10 cellular contexts compared by ENCODE assay signal in genomic region chr18:79953921-79954651, GRCh38. TPM values are rescaled to one million over a fixed set of nuclear protein-coding genes. Genes with fewer than 3 reads are reported as not detected.
DNase-seq lines count a peak whose midpoint lies in the region; ATAC-seq, FAIRE-seq and TF ChIP-seq lines count a peak whose summit lies in the region.
"Had no signal": no experiment of that assay in that cellular context is flagged by ENCODE, and none has a peak within 500 bp of the region (broad histone marks: within the 10 kb centered on the region; RNA-seq: fewer than 3 reads in every experiment).

No MANE protein-coding gene starts in this region.

- H2BK20ac ChIP-seq in H1 (ENCODE audit: low read length), result no peak overlapping the region

- no peak overlapping the region for H3K27ac Mint-ChIP-seq in activated CD4-positive, alpha-beta T cell treated with anti-CD3 and anti-CD28 coated beads, Interleukin-2, amount 10 ng/mL, durations not matched to agents 24 days and 14 days

- no peak overlapping the region for H3K18ac ChIP-seq in H1 (ENCODE audit: extremely low read depth, low read length)

- CTCF ChIA-PET in H1 (lab: Charles Lee; ENCODE audit: partially characterized antibody), result interaction anchor here (1.0 to 3.4 kb wide), 5 partner anchors 8 to 33 kb away, joined by 3 to 17 read pairs (median 9); no protein-coding TSS in a partner anchor

- peaks cover 10 to 47% (median 40%) of the 10 kb centered on the region in 4 experiments for H3K27me3 ChIP-seq in H1 (replicated peaks in 1 of 4; ENCODE audit: control insufficient read depth in 3 of 4, extremely low read depth in 1 of 4, insufficient read depth in 3 of 4, low read length in 3 of 4)
- H3K27me3 ChIP-seq in pancreas, result no peaks in the 10 kb centered on the region

- no peak overlapping the region for H3K4me3 Mint-ChIP-seq in activated CD4-positive, alpha-beta T cell treated with anti-CD3 and anti-CD28 coated beads, Interleukin-2, amount 10 ng/mL, durations not matched to agents 24 days and 14 days

- WGBS in H1 (ENCODE audit: extremely low coverage in 1 of 2, insufficient coverage in 1 of 2, insufficient read length in 1 of 2, insufficient replicate concordance in 2 of 2, low coverage in 1 of 2, low lambda C conversion rate in 2 of 2, missing lambda C conversion rate in 1 of 2), 2 experiments, result 84% methylated on average over 11 of the region's 11 CpGs; no CpG with 5 or more reads in 1 of the 2 experiments
- WGBS in pancreas, 2 donors, result 77 to 85% methylated on average over 11 of the region's 11 CpGs

- TF ChIP-seq POLR2A in H1 (IDR thresholded peaks at IDR 0.05; ENCODE audit: control extremely low read depth in 1 of 2, low read depth in 2 of 2, low read length in 2 of 2), result no peak

- H3K27me3 Mint-ChIP-seq in activated CD4-positive, alpha-beta T cell treated with anti-CD3 and anti-CD28 coated beads, Interleukin-2, amount 10 ng/mL, durations not matched to agents 24 days and 14 days, result peaks cover 3% of the 10 kb centered on the region

- peaks cover 0 to 3% of the 10 kb centered on the region in 2 experiments; a peak in 1 of 4 replicates for H3K79me2 ChIP-seq in H1 (ENCODE audit: control insufficient read depth in 1 of 2, insufficient read depth in 2 of 2, low read length in 2 of 2)

- H3K9ac ChIP-seq in H1 (replicated peaks in 1 of 4; ENCODE audit: extremely low read depth in 1 of 4, low read depth in 3 of 4, low read length in 3 of 4), result no peak overlapping the region

- POLR2A ChIA-PET in H1 (lab: Charles Lee; ENCODE audit: partially characterized antibody), result interaction anchor here (0.9 to 1.0 kb wide), 4 partner anchors 13 to 35 kb away, joined by 3 to 4 read pairs (median 3); no protein-coding TSS in a partner anchor

- H4K5ac ChIP-seq in H1 (ENCODE audit: insufficient read length, low read depth, low read length), result no peak overlapping the region

- H3K36me3 Mint-ChIP-seq in activated CD4-positive, alpha-beta T cell treated with anti-CD3 and anti-CD28 coated beads, Interleukin-2, amount 10 ng/mL, durations not matched to agents 24 days and 14 days (ENCODE audit: low read depth), result peaks cover 7% of the 10 kb centered on the region

- intact Hi-C loops in pancreas (cut with DNase I), result no loop called here
- intact Hi-C loops in activated CD4-positive, alpha-beta T cell treated with anti-CD3 and anti-CD28 coated beads, Interleukin-2, amount 10 ng/mL, durations not matched to agents 24 days and 14 days (cut with micrococcal nuclease), result loop anchor here (5.0 to 10.0 kb wide), 4 partner anchors 59 to 887 kb away; partner anchors contain the start of genes ATP9B, CTDP1 and NFATC1

- peak overlapping the region in 1 of 2 experiments; percentile 58; a peak in 1 of 4 replicates for H3K4me2 ChIP-seq in H1 (ENCODE audit: insufficient read depth in 1 of 2, low read depth in 2 of 2, low read length in 2 of 2)

- H3K27ac ChIP-seq in H1 (ENCODE audit: low read depth, low read length), result no peak overlapping the region
- H3K27ac ChIP-seq in pancreas, result no peak overlapping the region

- no peak overlapping the region for H2BK15ac ChIP-seq in H1 (ENCODE audit: low read length)

- no peak overlapping the region for H3K4ac ChIP-seq in H1 (replicated peaks; ENCODE audit: insufficient read length, low read depth, low read length)

- no peak overlapping the region for H3K4me3 ChIP-seq in H1 (ENCODE audit: extremely low read depth in 1 of 4, insufficient read depth in 2 of 4, low read depth in 3 of 4, low read length in 4 of 4)
- no peak overlapping the region for H3K4me3 ChIP-seq in pancreas

- H3K4me1 Mint-ChIP-seq in activated CD4-positive, alpha-beta T cell treated with anti-CD3 and anti-CD28 coated beads, Interleukin-2, amount 10 ng/mL, durations not matched to agents 24 days and 14 days, result peaks cover 23% of the 10 kb centered on the region

- H3K79me1 ChIP-seq in H1 (ENCODE audit: low read depth, low read length), result no peaks in the 10 kb centered on the region

- no peak overlapping the region for H4K91ac ChIP-seq in H1 (replicated peaks; ENCODE audit: insufficient read length, low read length)

- no peaks in the 10 kb centered on the region for H3K9me3 Mint-ChIP-seq in activated CD4-positive, alpha-beta T cell treated with anti-CD3 and anti-CD28 coated beads, Interleukin-2, amount 10 ng/mL, durations not matched to agents 24 days and 14 days

- H3K23me2 ChIP-seq in H1 (ENCODE audit: low read depth, low read length), result peaks cover 14% of the 10 kb centered on the region; the same call in 1 of the 2 replicates

- no peak overlapping the region for H2BK12ac ChIP-seq in H1 (ENCODE audit: low read depth, low read length)

- no peak for DNase-seq in D721Med (ENCODE audit: insufficient read length, low spot score)
- peak; percentile 81 to 85 for DNase-seq in NCI-H526 (lab: John Stamatoyannopoulos, UW)
- no peak for DNase-seq in H1 (ENCODE audit: low read depth in 1 of 2, low spot score in 2 of 2)
- no peak for DNase-seq in pancreas
- no peak for DNase-seq in activated gamma-delta T cell (lab: John Stamatoyannopoulos, UW)
- DNase-seq in activated CD4-positive, alpha-beta T cell treated with anti-CD3 and anti-CD28 coated beads for 4 hours, result no peak
- DNase-seq in KG1 (lab: John Stamatoyannopoulos, UW), result no peak
- DNase-seq in activated CD4-positive, alpha-beta T cell treated with anti-CD3 and anti-CD28 coated beads, Interleukin-2, amount 10 ng/mL, durations not matched to agents 24 days and 14 days, result no peak
- DNase-seq: kidney glomerular epithelial cell, T-helper 2 cell had no signal

- H3K56ac ChIP-seq in H1 (replicated peaks; ENCODE audit: insufficient read length, low read depth, low read length), result no peak overlapping the region

- peaks cover 0 to 6% of the 10 kb centered on the region in 2 experiments for H4K20me1 ChIP-seq in H1 (replicated peaks in 1 of 2; ENCODE audit: control insufficient read depth in 1 of 2, insufficient read depth in 2 of 2, low read length in 2 of 2)

- H3K23ac ChIP-seq in H1 (ENCODE audit: insufficient read length), result no peak overlapping the region

- TF ChIP-seq RAD21 in H1 (IDR thresholded peaks at IDR 0.05 in 1 of 2, conservative IDR thresholded peaks at IDR 0.05 in 1 of 2; ENCODE audit: low read depth in 2 of 2, low read length in 2 of 2), result no peak

- TF ChIP-seq CTCF in D721Med (IDR thresholded peaks at IDR 0.05; ENCODE audit: insufficient read depth, missing control alignments) (no peak), H1 (IDR thresholded peaks at IDR 0.05; ENCODE audit: control extremely low read depth in 1 of 3, insufficient read depth in 1 of 3, low read depth in 1 of 3, low read length in 3 of 3) (no peak), pancreas (IDR thresholded peaks at IDR 0.05) (no peak)

- no peak overlapping the region for H2BK120ac ChIP-seq in H1 (replicated peaks; ENCODE audit: low read depth, low read length)

- H2AFZ ChIP-seq in H1 (ENCODE audit: low read length), result no peak overlapping the region

- TF ChIP-seq EP300 in H1 (IDR thresholded peaks at IDR 0.05; ENCODE audit: borderline replicate concordance in 1 of 2, low read depth in 2 of 2, low read length in 2 of 2), result no peak

- H3K14ac ChIP-seq in H1 (ENCODE audit: insufficient read length), result no peak overlapping the region

- peak; percentile 84 for FAIRE-seq in D721Med (lab: Jason Lieb, UNC)
- FAIRE-seq in H1 (lab: Jason Lieb, UNC), result no peak
- FAIRE-seq in pancreas (lab: Jason Lieb, UNC), result peak; percentile 49

- no peaks in the 10 kb centered on the region for H3K9me3 ChIP-seq in H1 (ENCODE audit: insufficient read depth in 2 of 2, low read depth in 1 of 2, low read length in 1 of 2)
- no peaks in the 10 kb centered on the region for H3K9me3 ChIP-seq in pancreas

- H4K8ac ChIP-seq in H1 (ENCODE audit: extremely low read depth, insufficient read depth, low read length), result no peak overlapping the region

- H2BK5ac ChIP-seq in H1 (ENCODE audit: low read depth, low read length), result peak overlapping the region; percentile 35; the same call in 1 of the 2 replicates

- no peak overlapping the region for H2AK5ac ChIP-seq in H1 (ENCODE audit: low read depth, low read length)

- H3K36me3 ChIP-seq in H1 (ENCODE audit: control insufficient read depth in 2 of 4, insufficient read depth in 4 of 4, low read length in 3 of 4), result no peaks in the 10 kb centered on the region
- H3K36me3 ChIP-seq in pancreas, result no peaks in the 10 kb centered on the region

- ATAC-seq in pancreas, result no peak

- H3K4me1 ChIP-seq in H1 (replicated peaks in 1 of 4; ENCODE audit: control insufficient read depth in 3 of 4, insufficient read depth in 4 of 4, low read length in 3 of 4) (peaks cover 2 to 11% (median 5%) of the 10 kb centered on the region in 4 experiments), pancreas (peaks cover 0 to 12% (median 0%) of the 10 kb centered on the region in 3 donors)

RNA-seq across cellular contexts. Expression of gene SLC66A2, which starts 2.6 kb away (rescaled TPM):
- 11.6 and 15.0 TPM in 2 replicates for total RNA-seq in H1 (2021; fragmentation: NEBNext Ultra II Directional; extraction: Animal tissue kit (Norgen Biotek cat#: 25700))
- 18.9 and 27.7 TPM in 2 replicates for polyA plus RNA-seq in H1 (2011; rRNA removed)
- polyA plus RNA-seq in H1 (2011; cell fraction: cytosol; rRNA removed), result 19.7 TPM
- 43.4 TPM for polyA plus RNA-seq in H1 (2011; cell fraction: nucleus; rRNA removed)
- 12.3 to 18.5 TPM (median 17.5 TPM) in 4 replicates for polyA plus RNA-seq in H1 (2012, experiment 1 of 2)
- polyA plus RNA-seq in H1 (2012, experiment 2 of 2), result 14.0 TPM
- 8.8 TPM for polyA plus RNA-seq in H1 (2013, experiment 1 of 2)
- 9.4 TPM for polyA plus RNA-seq in H1 (2013, experiment 2 of 2)
- 6.2 and 9.1 TPM in 2 replicates for polyA minus RNA-seq in H1 (2011; rRNA and poly(A)+ RNA removed)
- 9.5 TPM for polyA minus RNA-seq in H1 (2011; cell fraction: cytosol; rRNA and poly(A)+ RNA removed)
- polyA minus RNA-seq in H1 (2011; cell fraction: nucleus; rRNA and poly(A)+ RNA removed), result 12.7 TPM
- 10 to 100 TPM; 19.6 to 24.3 (median 21.7) TPM for total RNA-seq in pancreas
- 10 to 100 TPM; 34.1 to 36.1 TPM for polyA plus RNA-seq in pancreas
- 45.6 and 46.5 TPM in 2 replicates for total RNA-seq in activated CD4-positive, alpha-beta T cell treated with anti-CD3 and anti-CD28 coated beads, Interleukin-2, amount 10 ng/mL, durations not matched to agents 24 days and 14 days

RNA-seq across cellular contexts. Expression of gene HSBP1L1, which starts 10.4 kb away (rescaled TPM):
- 0.69 and 1.0 TPM in 2 replicates for total RNA-seq in H1 (2021; fragmentation: NEBNext Ultra II Directional; extraction: Animal tissue kit (Norgen Biotek cat#: 25700))
- polyA plus RNA-seq in H1 (2011; rRNA removed), result 1.3 and 1.4 TPM in 2 replicates
- 1.8 TPM for polyA plus RNA-seq in H1 (2011; cell fraction: cytosol; rRNA removed)
- polyA plus RNA-seq in H1 (2011; cell fraction: nucleus; rRNA removed), result 1.5 TPM
- polyA plus RNA-seq in H1 (2012, experiment 1 of 2), result 2.7 to 4.2 TPM (median 4.0 TPM) in 4 replicates
- 1.6 TPM for polyA plus RNA-seq in H1 (2012, experiment 2 of 2)
- polyA plus RNA-seq in H1 (2013, experiment 1 of 2), result 1.1 TPM
- 1.3 TPM for polyA plus RNA-seq in H1 (2013, experiment 2 of 2)
- polyA minus RNA-seq in H1 (2011; rRNA and poly(A)+ RNA removed), result 0.20 and 0.47 TPM in 2 replicates
- not detected for polyA minus RNA-seq in H1 (2011; cell fraction: cytosol; rRNA and poly(A)+ RNA removed)
- 1.00 TPM for polyA minus RNA-seq in H1 (2011; cell fraction: nucleus; rRNA and poly(A)+ RNA removed)
- total RNA-seq in pancreas, result 10 to 100 TPM in 5 of 6 donors, 1 to 10 TPM in 1; 9.2 to 14.6 (median 12.7) TPM
- 10 to 100 TPM; 42.9 to 43.6 TPM for polyA plus RNA-seq in pancreas
- 6.8 and 8.1 TPM in 2 replicates for total RNA-seq in activated CD4-positive, alpha-beta T cell treated with anti-CD3 and anti-CD28 coated beads, Interleukin-2, amount 10 ng/mL, durations not matched to agents 24 days and 14 days

RNA-seq across cellular contexts. Expression of gene TXNL4A, which starts 34.3 kb away (rescaled TPM):
- 160 and 169 TPM in 2 replicates for total RNA-seq in H1 (2021; fragmentation: NEBNext Ultra II Directional; extraction: Animal tissue kit (Norgen Biotek cat#: 25700))
- polyA plus RNA-seq in H1 (2011; rRNA removed), result 181 and 197 TPM in 2 replicates
- 144 TPM for polyA plus RNA-seq in H1 (2011; cell fraction: cytosol; rRNA removed)
- polyA plus RNA-seq in H1 (2011; cell fraction: nucleus; rRNA removed), result 89.2 TPM
- 150 to 155 TPM (median 153 TPM) in 4 replicates for polyA plus RNA-seq in H1 (2012, experiment 1 of 2)
- polyA plus RNA-seq in H1 (2012, experiment 2 of 2), result 187 TPM
- polyA plus RNA-seq in H1 (2013, experiment 1 of 2), result 133 TPM
- 141 TPM for polyA plus RNA-seq in H1 (2013, experiment 2 of 2)
- 35.3 and 42.5 TPM in 2 replicates for polyA minus RNA-seq in H1 (2011; rRNA and poly(A)+ RNA removed)
- 59.7 TPM for polyA minus RNA-seq in H1 (2011; cell fraction: cytosol; rRNA and poly(A)+ RNA removed)
- polyA minus RNA-seq in H1 (2011; cell fraction: nucleus; rRNA and poly(A)+ RNA removed), result 33.6 TPM
- total RNA-seq in pancreas, result 10 to 100 TPM; 40.5 to 60.8 (median 46.0) TPM
- polyA plus RNA-seq in pancreas, result 10 to 100 TPM; 50.9 to 64.6 TPM
- total RNA-seq in activated CD4-positive, alpha-beta T cell treated with anti-CD3 and anti-CD28 coated beads, Interleukin-2, amount 10 ng/mL, durations not matched to agents 24 days and 14 days, result 198 and 210 TPM in 2 replicates

Comparison
In these comparisons a context has a peak if more than half of its experiments do, and no peak if none do; other contexts are left out.
1. DNase-seq: peak in NCI-H526 (2 of 2); none in D721Med (single experiment), H1 (0 of 2), pancreas (0 of 6), activated gamma-delta T cell (single experiment), activated CD4-positive, alpha-beta T cell treated with anti-CD3 and anti-CD28 coated beads for 4 hours (0 of 2), KG1 (single experiment) and activated CD4-positive, alpha-beta T cell treated with anti-CD3 and anti-CD28 coated beads, Interleukin-2, amount 10 ng/mL, durations not matched to agents 24 days and 14 days (single experiment).